In the genomic region with DNA sequence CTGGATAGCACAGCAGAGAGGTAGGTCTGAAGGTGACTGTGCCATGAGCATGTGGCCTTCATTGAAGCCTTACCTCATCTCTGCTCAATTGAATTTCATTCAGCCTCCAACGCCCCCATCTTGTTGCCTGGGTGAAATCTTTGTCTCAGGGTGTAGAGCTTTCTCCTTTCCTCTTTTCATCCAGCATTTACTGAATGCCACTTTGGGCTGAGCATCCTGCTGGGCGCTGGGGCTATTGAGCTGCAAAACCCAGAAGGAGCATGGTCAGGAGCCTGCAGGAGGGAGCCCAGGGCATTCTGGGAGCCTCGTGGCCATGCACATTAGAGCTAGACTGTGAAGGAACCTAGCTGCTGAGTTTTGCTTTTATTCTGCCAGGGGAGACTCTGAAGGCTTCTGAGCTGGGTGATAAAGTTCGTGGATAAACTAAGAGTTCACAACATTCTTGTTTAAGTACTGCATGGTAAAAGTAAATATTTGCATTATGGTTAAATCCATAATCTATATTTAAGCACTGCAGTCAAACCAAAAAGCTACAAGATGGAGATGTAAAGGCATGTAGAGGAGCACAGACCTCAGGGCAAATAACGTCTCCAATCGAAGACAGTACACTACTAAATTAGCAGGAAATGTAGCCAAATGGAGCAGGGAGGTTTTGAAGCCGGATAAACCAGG, we compare ENCODE assay signal across 1 cellular context.
TF ChIP-seq lines count a peak whose summit lies in the region.

No MANE protein-coding gene starts in this region.

TF ChIP-seq in HepG2, 621 proteins besides CTCF, POLR2A, EP300 and RAD21 (continued from another document and continues in another):
- TF ChIP-seq ZNF383 (CRISPR knock-in tag; IDR thresholded peaks at IDR 0.05; ENCODE audit: borderline replicate concordance) (no peak), TBP (CRISPR knock-in tag; IDR thresholded peaks at IDR 0.05) (no peak), ZNF598 (CRISPR knock-in tag; IDR thresholded peaks at IDR 0.05; ENCODE audit: borderline replicate concordance) (peak; percentile 85; the same call in 1 of the 2 replicates), ZNF44 (CRISPR knock-in tag; IDR thresholded peaks at IDR 0.05) (no peak), BRD4 (CRISPR knock-in tag; IDR thresholded peaks at IDR 0.05) (no peak), ZNF670 (CRISPR knock-in tag; IDR thresholded peaks at IDR 0.05; ENCODE audit: borderline replicate concordance) (peak; percentile 62; the same call in 1 of the 2 replicates), ATM (IDR thresholded peaks at IDR 0.05; ENCODE audit: borderline replicate concordance) (no peak), ZNF572 (CRISPR knock-in tag; IDR thresholded peaks at IDR 0.05) (0 out of 2 replicates have a peak, but pooled peaks have one; percentile 35), ATF3 (CRISPR knock-in tag; IDR thresholded peaks at IDR 0.05) (no peak), TOE1 (CRISPR knock-in tag; IDR thresholded peaks at IDR 0.05) (no peak), KIAA2018 (CRISPR knock-in tag; IDR thresholded peaks at IDR 0.05; ENCODE audit: borderline replicate concordance) (no peak), BORCS8-MEF2B (CRISPR knock-in tag; IDR thresholded peaks at IDR 0.05) (no peak), ZSCAN31 (CRISPR knock-in tag; IDR thresholded peaks at IDR 0.05; ENCODE audit: low read depth) (no peak), CEBPG (CRISPR knock-in tag; IDR thresholded peaks at IDR 0.05) (no peak), CENPBD1 (CRISPR knock-in tag; IDR thresholded peaks at IDR 0.05; ENCODE audit: borderline replicate concordance, low read depth) (peak; percentile 86; the same call in 1 of the 2 replicates), ZNF512 (CRISPR knock-in tag; IDR thresholded peaks at IDR 0.05) (no peak), GATAD2A (CRISPR knock-in tag; IDR thresholded peaks at IDR 0.05) (peak; percentile 62), STAG1 (CRISPR knock-in tag; IDR thresholded peaks at IDR 0.05) (no peak), TSC22D2 (CRISPR knock-in tag; IDR thresholded peaks at IDR 0.05; ENCODE audit: borderline replicate concordance) (no peak), ZEB1 (IDR thresholded peaks at IDR 0.05; ENCODE audit: insufficient replicate concordance, low read depth) (no peak), ZNF331 (CRISPR knock-in tag; IDR thresholded peaks at IDR 0.05) (0 out of 2 replicates have a peak, but pooled peaks have one; percentile 14), ZKSCAN5 (CRISPR knock-in tag; IDR thresholded peaks at IDR 0.05) (no peak), CENPX (CRISPR knock-in tag; IDR thresholded peaks at IDR 0.05) (no peak), MED13 (CRISPR knock-in tag; IDR thresholded peaks at IDR 0.05) (no peak), MIER3 (CRISPR knock-in tag; IDR thresholded peaks at IDR 0.05; ENCODE audit: borderline replicate concordance) (peak; percentile 30; the same call in 1 of the 2 replicates), TAF15 (IDR thresholded peaks at IDR 0.05; ENCODE audit: low read depth, low read length, poor library complexity, severe bottlenecking) (no peak), FOXM1 (CRISPR knock-in tag; IDR thresholded peaks at IDR 0.05) (no peak), CCDC6 (CRISPR knock-in tag; IDR thresholded peaks at IDR 0.05) (0 out of 2 replicates have a peak, but pooled peaks have one; percentile 19), HNRNPL (IDR thresholded peaks at IDR 0.05; ENCODE audit: low read depth, low read length) (no peak), KMT2A (CRISPR knock-in tag; IDR thresholded peaks at IDR 0.05) (0 out of 2 replicates have a peak, but pooled peaks have one; percentile 38), ZBTB21 (CRISPR knock-in tag; IDR thresholded peaks at IDR 0.05) (no peak), ZSCAN25 (CRISPR knock-in tag; IDR thresholded peaks at IDR 0.05) (no peak), SOX5 (CRISPR knock-in tag; IDR thresholded peaks at IDR 0.05; ENCODE audit: borderline replicate concordance) (peak; percentile 44; the same call in 1 of the 2 replicates), ATAD3A (CRISPR knock-in tag; IDR thresholded peaks at IDR 0.05) (no peak), EZH2 (conservative IDR thresholded peaks at IDR 0.05; ENCODE audit: low read depth, low read length) (no peak), ZNF713 (CRISPR knock-in tag; IDR thresholded peaks at IDR 0.05) (no peak), MYC (CRISPR knock-in tag; IDR thresholded peaks at IDR 0.05; ENCODE audit: borderline replicate concordance) (peak; percentile 64; the same call in 1 of the 2 replicates), BCL6 (CRISPR knock-in tag; IDR thresholded peaks at IDR 0.05) (0 out of 2 replicates have a peak, but pooled peaks have one; percentile 24), ZBTB7A (CRISPR knock-in tag; IDR thresholded peaks at IDR 0.05) (no peak), STAT5B (CRISPR knock-in tag; IDR thresholded peaks at IDR 0.05) (no peak)
- TF ChIP-seq, protein P1, sequence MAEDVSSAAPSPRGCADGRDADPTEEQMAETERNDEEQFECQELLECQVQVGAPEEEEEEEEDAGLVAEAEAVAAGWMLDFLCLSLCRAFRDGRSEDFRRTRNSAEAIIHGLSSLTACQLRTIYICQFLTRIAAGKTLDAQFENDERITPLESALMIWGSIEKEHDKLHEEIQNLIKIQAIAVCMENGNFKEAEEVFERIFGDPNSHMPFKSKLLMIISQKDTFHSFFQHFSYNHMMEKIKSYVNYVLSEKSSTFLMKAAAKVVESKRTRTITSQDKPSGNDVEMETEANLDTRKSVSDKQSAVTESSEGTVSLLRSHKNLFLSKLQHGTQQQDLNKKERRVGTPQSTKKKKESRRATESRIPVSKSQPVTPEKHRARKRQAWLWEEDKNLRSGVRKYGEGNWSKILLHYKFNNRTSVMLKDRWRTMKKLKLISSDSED (CRISPR knock-in tag; IDR thresholded peaks at IDR 0.05): no peak
- TF ChIP-seq, protein P2, sequence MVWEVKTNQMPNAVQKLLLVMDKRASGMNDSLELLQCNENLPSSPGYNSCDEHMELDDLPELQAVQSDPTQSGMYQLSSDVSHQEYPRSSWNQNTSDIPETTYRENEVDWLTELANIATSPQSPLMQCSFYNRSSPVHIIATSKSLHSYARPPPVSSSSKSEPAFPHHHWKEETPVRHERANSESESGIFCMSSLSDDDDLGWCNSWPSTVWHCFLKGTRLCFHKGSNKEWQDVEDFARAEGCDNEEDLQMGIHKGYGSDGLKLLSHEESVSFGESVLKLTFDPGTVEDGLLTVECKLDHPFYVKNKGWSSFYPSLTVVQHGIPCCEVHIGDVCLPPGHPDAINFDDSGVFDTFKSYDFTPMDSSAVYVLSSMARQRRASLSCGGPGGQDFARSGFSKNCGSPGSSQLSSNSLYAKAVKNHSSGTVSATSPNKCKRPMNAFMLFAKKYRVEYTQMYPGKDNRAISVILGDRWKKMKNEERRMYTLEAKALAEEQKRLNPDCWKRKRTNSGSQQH (CRISPR knock-in tag; IDR thresholded peaks at IDR 0.05; ENCODE audit: low read depth): no peak
- TF ChIP-seq, protein P3, sequence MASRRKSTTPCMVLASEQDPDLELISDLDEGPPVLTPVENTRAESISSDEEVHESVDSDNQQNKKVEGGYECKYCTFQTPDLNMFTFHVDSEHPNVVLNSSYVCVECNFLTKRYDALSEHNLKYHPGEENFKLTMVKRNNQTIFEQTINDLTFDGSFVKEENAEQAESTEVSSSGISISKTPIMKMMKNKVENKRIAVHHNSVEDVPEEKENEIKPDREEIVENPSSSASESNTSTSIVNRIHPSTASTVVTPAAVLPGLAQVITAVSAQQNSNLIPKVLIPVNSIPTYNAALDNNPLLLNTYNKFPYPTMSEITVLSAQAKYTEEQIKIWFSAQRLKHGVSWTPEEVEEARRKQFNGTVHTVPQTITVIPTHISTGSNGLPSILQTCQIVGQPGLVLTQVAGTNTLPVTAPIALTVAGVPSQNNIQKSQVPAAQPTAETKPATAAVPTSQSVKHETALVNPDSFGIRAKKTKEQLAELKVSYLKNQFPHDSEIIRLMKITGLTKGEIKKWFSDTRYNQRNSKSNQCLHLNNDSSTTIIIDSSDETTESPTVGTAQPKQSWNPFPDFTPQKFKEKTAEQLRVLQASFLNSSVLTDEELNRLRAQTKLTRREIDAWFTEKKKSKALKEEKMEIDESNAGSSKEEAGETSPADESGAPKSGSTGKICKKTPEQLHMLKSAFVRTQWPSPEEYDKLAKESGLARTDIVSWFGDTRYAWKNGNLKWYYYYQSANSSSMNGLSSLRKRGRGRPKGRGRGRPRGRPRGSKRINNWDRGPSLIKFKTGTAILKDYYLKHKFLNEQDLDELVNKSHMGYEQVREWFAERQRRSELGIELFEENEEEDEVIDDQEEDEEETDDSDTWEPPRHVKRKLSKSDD (CRISPR knock-in tag; IDR thresholded peaks at IDR 0.05; ENCODE audit: low read depth): no peak
